ENCODE assay signal across 18 cellular contexts in the genomic region with DNA sequence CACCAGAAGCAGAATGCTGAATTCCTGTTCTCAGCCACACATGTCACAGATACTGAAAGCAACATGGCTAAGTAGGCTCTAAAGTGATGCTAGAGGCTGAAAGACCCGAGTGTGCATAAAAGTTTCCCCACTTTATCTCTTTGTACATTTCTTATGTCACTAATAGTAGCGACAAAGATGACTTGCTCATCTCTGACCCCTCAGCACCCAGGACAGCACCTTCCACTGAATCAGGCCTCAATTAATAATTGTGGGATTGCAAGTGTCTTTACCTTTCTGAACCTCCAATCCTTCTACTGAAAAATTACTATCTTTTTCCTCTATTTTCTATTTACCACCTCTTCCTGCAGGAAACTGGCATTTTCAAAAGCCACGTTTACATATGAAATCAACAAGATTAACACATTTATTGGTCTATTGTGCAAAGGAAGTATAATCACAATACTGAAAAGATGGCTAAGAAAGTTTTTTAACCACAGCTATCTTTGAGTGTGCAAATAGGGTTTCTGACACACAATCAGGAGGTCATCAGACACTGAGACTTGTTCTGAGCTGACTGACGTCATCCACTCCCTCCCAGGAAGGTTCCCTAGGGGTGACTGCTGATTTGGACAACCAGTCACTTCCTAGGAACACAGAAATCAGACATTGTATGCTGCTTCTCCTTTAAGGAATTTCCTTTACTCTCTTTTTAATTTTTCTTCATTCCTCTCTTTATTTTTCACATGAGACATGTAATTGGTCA.
"Had no signal": no experiment of that assay in that cellular context is flagged by ENCODE, and none has a peak within 500 bp of the region (broad histone marks: within the 10 kb centered on the region; RNA-seq: fewer than 3 reads in every experiment).

No MANE protein-coding gene starts in this region.

- H3K27ac ChIP-seq: brain microvascular endothelial cell, gastroesophageal sphincter, heart right ventricle, psoas muscle, thoracic aorta had no signal

- DNase-seq: activated CD4-positive, alpha-beta T cell treated with anti-CD3 and anti-CD28 coated beads, Interleukin-2, amount 10 ng/mL, durations not matched to agents 24 days and 14 days; activated CD4-positive, CD25-positive, alpha-beta regulatory T cell; activated CD8-positive, alpha-beta T cell treated with anti-CD3 and anti-CD28 coated beads for 36 hours; activated naive CD4-positive, alpha-beta T cell treated with Interleukin-2 at 50 U/mL for 16 hours; activated T-cell treated with anti-CD3 and anti-CD28 coated beads, Interleukin-2, amount 50 U/mL, for 1 hour; brain microvascular endothelial cell; central memory CD4-positive, alpha-beta T cell; erythroblast; heart right ventricle; naive thymus-derived CD4-positive, alpha-beta T cell; psoas muscle; right cardiac atrium; stimulated activated CD4-positive, alpha-beta T cell treated with anti-CD3 and anti-CD28 coated beads, Interleukin-4, amount 100 ng/mL, for 4 hours; stimulated activated naive B cell treated with anti-CD40 and anti-IgM and Interleukin-4, amounts not matched to agents 10 μg/mL and 1 μg/mL and 100 μg/mL, for 72 hours had no signal

- H3K36me3 ChIP-seq: brain microvascular endothelial cell, gastroesophageal sphincter, heart right ventricle, thoracic aorta had no signal

- H3K27me3 ChIP-seq: brain microvascular endothelial cell, gastroesophageal sphincter had no signal

- ATAC-seq: activated CD8-positive, alpha-beta T cell treated with anti-CD3 and anti-CD28 coated beads for 36 hours; activated T-helper 17 cell treated with anti-CD3 and anti-CD28 coated beads, Interleukin-2, amount 50 U/mL, for 72 hours; gastroesophageal sphincter; heart right ventricle; naive thymus-derived CD4-positive, alpha-beta T cell; psoas muscle; right cardiac atrium; stimulated activated naive B cell treated with anti-CD40 and anti-IgM and Interleukin-4, amounts not matched to agents 10 μg/mL and 1 μg/mL and 100 μg/mL, for 72 hours had no signal

- H3K9me3 ChIP-seq: gastroesophageal sphincter, heart right ventricle, psoas muscle, thoracic aorta had no signal

- H3K4me2 ChIP-seq: smooth muscle cell had no signal

- H3K4me3 ChIP-seq: gastroesophageal sphincter, heart right ventricle, psoas muscle, smooth muscle cell, thoracic aorta had no signal

- H3K4me1 ChIP-seq: gastroesophageal sphincter, heart right ventricle, psoas muscle had no signal
